ENCODE assay signal across 16 cellular contexts in genomic region chr4:20598626-20599025, GRCh38.
DNase-seq lines count a peak whose midpoint lies in the region; ATAC-seq and TF ChIP-seq lines count a peak whose summit lies in the region.
"Had no signal": no experiment of that assay in that cellular context is flagged by ENCODE, and none has a peak within 500 bp of the region (broad histone marks: within the 10 kb centered on the region; RNA-seq: fewer than 3 reads in every experiment).

No MANE protein-coding gene starts in this region.

- TF ChIP-seq CTCF in chondrocyte (IDR thresholded peaks at IDR 0.05) = no peak
- TF ChIP-seq CTCF in neural crest cell (conservative IDR thresholded peaks at IDR 0.05) = no peak
- no peak for TF ChIP-seq CTCF in mucosa of descending colon (IDR thresholded peaks at IDR 0.05)

- H3K27ac Mint-ChIP-seq in chondrocyte (ENCODE audit: unreplicated experiment) (peak overlapping the region; percentile 10), neural crest cell (ENCODE audit: unreplicated experiment) (peak overlapping the region; percentile 6)
- H3K27ac Mint-ChIP-seq: B cell; CD4-positive, alpha-beta T cell; CD8-positive, alpha-beta T cell had no signal

- H3K36me3 Mint-ChIP-seq in chondrocyte (ENCODE audit: low read depth) (peaks cover 9% of the 10 kb centered on the region), neural crest cell (ENCODE audit: low read depth) (peaks cover 14% of the 10 kb centered on the region)
- H3K36me3 Mint-ChIP-seq: CD8-positive, alpha-beta T cell had no signal

- H3K4me1 ChIP-seq in mucosa of descending colon (ENCODE audit: low read depth) = no peaks in the 10 kb centered on the region
- H3K4me1 ChIP-seq: A549; BLaER1 treated with 17β-estradiol and CSF1 and Interleukin-3, amounts not matched to agents 10 nM and 100 nM; Caco-2 had no signal

- ATAC-seq in mucosa of descending colon = no peak
- ATAC-seq: A549; CD8-positive, alpha-beta T cell had no signal

- H3K4me1 Mint-ChIP-seq in chondrocyte (ENCODE audit: low read depth) (peaks cover under 1% of the 10 kb centered on the region), neural crest cell (no peaks in the 10 kb centered on the region)
- H3K4me1 Mint-ChIP-seq: B cell had no signal

- DNase-seq in DMS 273 (lab: John Stamatoyannopoulos, UW; ENCODE audit: unreplicated experiment) (peak; percentile 0), DMS 273 treated with DMSO at 0.1 percent for 48 hours (lab: John Stamatoyannopoulos, UW) (no peak), chondrocyte (ENCODE audit: low spot score) (no peak), neural crest cell (ENCODE audit: low read depth, low spot score) (no peak), SIG-M5 treated with dmso at 0.1 percent for 504 hours (lab: John Stamatoyannopoulos, UW; ENCODE audit: unreplicated experiment) (no peak), mucosa of descending colon (no peak)
- DNase-seq: AML-193; Caco-2; Calu3; CD4-positive, alpha-beta T cell; CD8-positive, alpha-beta T cell; DMS79 treated with DMSO at 0.1 percent for 48 hours; GF-D8 had no signal

- H3K27me3 Mint-ChIP-seq in chondrocyte (ENCODE audit: low read depth) (no peaks in the 10 kb centered on the region), neural crest cell (ENCODE audit: low read depth) (no peaks in the 10 kb centered on the region)
- H3K27me3 Mint-ChIP-seq: B cell; CD4-positive, alpha-beta T cell had no signal

- H3K9me3 ChIP-seq in mucosa of descending colon = no peaks in the 10 kb centered on the region
- H3K9me3 ChIP-seq: A549; BLaER1 treated with 17β-estradiol and CSF1 and Interleukin-3, amounts not matched to agents 10 nM and 100 nM; Caco-2 had no signal

- no peak overlapping the region for H3K4me3 Mint-ChIP-seq in chondrocyte (ENCODE audit: unreplicated experiment)
- H3K4me3 Mint-ChIP-seq in neural crest cell = no peak overlapping the region
- H3K4me3 Mint-ChIP-seq: B cell; CD4-positive, alpha-beta T cell; CD8-positive, alpha-beta T cell had no signal

- H3K4me3 ChIP-seq in mucosa of descending colon = no peak overlapping the region
- H3K4me3 ChIP-seq: A549; BLaER1 treated with 17β-estradiol and CSF1 and Interleukin-3, amounts not matched to agents 10 nM and 100 nM had no signal

- intact Hi-C loops in mucosa of descending colon (cut with DNase I, micrococcal nuclease) = no loop called here

- no peaks in the 10 kb centered on the region for H3K9me3 Mint-ChIP-seq in chondrocyte (ENCODE audit: low read depth)
- no peaks in the 10 kb centered on the region for H3K9me3 Mint-ChIP-seq in neural crest cell
- H3K9me3 Mint-ChIP-seq: CD4-positive, alpha-beta T cell; CD8-positive, alpha-beta T cell had no signal

- H3K36me3 ChIP-seq in mucosa of descending colon (ENCODE audit: low read depth) = no peaks in the 10 kb centered on the region
- H3K36me3 ChIP-seq: BLaER1 treated with 17β-estradiol and CSF1 and Interleukin-3, amounts not matched to agents 10 nM and 100 nM had no signal
